21 cellular contexts compared by ENCODE assay signal in genomic region chr16:16974192-16974591, GRCh38.
DNase-seq lines count a peak whose midpoint lies in the region; ATAC-seq and TF ChIP-seq lines count a peak whose summit lies in the region.
"Had no signal": no experiment of that assay in that cellular context is flagged by ENCODE, and none has a peak within 500 bp of the region (broad histone marks: within the 10 kb centered on the region; RNA-seq: fewer than 3 reads in every experiment).

No MANE protein-coding gene starts in this region.

- H2AFZ ChIP-seq in hepatocyte, result no peak overlapping the region
- H2AFZ ChIP-seq: GM23248 had no signal

- H3K27ac ChIP-seq in HEK293 (ENCODE audit: extremely low read depth, low read depth, low read length), result no peak overlapping the region
- H3K27ac ChIP-seq in adrenal gland, result peak overlapping the region in 3 of 5 donors; percentile 27 to 62 (median 49)
- H3K27ac ChIP-seq in hepatocyte, result peak overlapping the region; percentile 79
- no peak overlapping the region for H3K27ac ChIP-seq in prostate gland
- H3K27ac ChIP-seq: GM23248, SJCRH30 had no signal

- TF ChIP-seq CTCF in HEK293 (tag by site-specific recombination; IDR thresholded peaks at IDR 0.05) (no peak), adrenal gland (IDR thresholded peaks at IDR 0.05) (no peak), hepatocyte (IDR thresholded peaks at IDR 0.05; ENCODE audit: poor library complexity) (no peak), prostate gland (IDR thresholded peaks at IDR 0.05) (no peak)

- ATAC-seq in GM21367 (IDR thresholded peaks at IDR 0.05; ENCODE audit: unreplicated experiment) (no peak), HG02970 (IDR thresholded peaks at IDR 0.05; ENCODE audit: low FRiP score, unreplicated experiment) (no peak)
- ATAC-seq: PC-3 had no signal

- H3K36me3 ChIP-seq in HEK293 (ENCODE audit: control insufficient read depth in 2 of 2, insufficient read depth in 1 of 2, low read length in 2 of 2) (no peaks in the 10 kb centered on the region), adrenal gland (replicated peaks in 1 of 2) (no peaks in the 10 kb centered on the region), hepatocyte (replicated peaks; ENCODE audit: insufficient read depth, low read depth) (no peaks in the 10 kb centered on the region), prostate gland (no peaks in the 10 kb centered on the region)
- H3K36me3 ChIP-seq: SJCRH30 had no signal

- DNase-seq in adrenal gland (peak in 1 of 7 donors; percentile 10), hepatocyte (ENCODE audit: low spot score) (peak; percentile 28), prostate gland (ENCODE audit: low spot score) (peak; percentile 14), T-helper 9 cell (no peak)
- DNase-seq: 8988T; ACHN; Calu3; GM23248; H9; HFFc6; KBM-7; MM.1S; NCI-H2029; NCI-H446; NCI-H774; NK-92 treated with Interleukin-12 subunit alpha and Interleukin-12 subunit beta, amount 100 ng/mL, for 24 hours; PC-3; SJCRH30 had no signal

- no peak overlapping the region for H3K4me3 ChIP-seq in HEK293 (ENCODE audit: low read depth, low read length)
- no peak overlapping the region for H3K4me3 ChIP-seq in adrenal gland
- H3K4me3 ChIP-seq in hepatocyte, result no peak overlapping the region
- H3K4me3 ChIP-seq in prostate gland, result no peak overlapping the region
- H3K4me3 ChIP-seq: GM23248, SJCRH30 had no signal

- no peaks in the 10 kb centered on the region for H3K9me2 ChIP-seq in hepatocyte (replicated peaks; ENCODE audit: insufficient read depth)

- H3K4me1 ChIP-seq in HEK293 (ENCODE audit: control insufficient read depth, insufficient read depth, low read length) (0 out of 2 replicates have a peak, but pooled peaks cover 2% of the 10 kb centered on the region), adrenal gland (replicated peaks in 1 of 2) (peaks cover 0 to 12% of the 10 kb centered on the region in 2 donors), hepatocyte (ENCODE audit: insufficient read depth) (peaks cover 4% of the 10 kb centered on the region), prostate gland (replicated peaks) (peaks cover 2% of the 10 kb centered on the region)
- H3K4me1 ChIP-seq: SJCRH30 had no signal

- no peaks in the 10 kb centered on the region for H4K20me1 ChIP-seq in hepatocyte (ENCODE audit: insufficient read depth, poor library complexity, severe bottlenecking)

- TF ChIP-seq POLR2A in adrenal gland (IDR thresholded peaks at IDR 0.05) (no peak), prostate gland (IDR thresholded peaks at IDR 0.05) (no peak)

- intact Hi-C loops in adrenal gland (cut with DNase I), result no loop called here
- intact Hi-C loops in prostate gland (cut with DNase I), result no loop called here

- H3K4me2 ChIP-seq in hepatocyte, result no peak overlapping the region

- H3K9me3 ChIP-seq in HEK293 (ENCODE audit: control insufficient read depth, insufficient read depth, low read depth, low read length) (no peaks in the 10 kb centered on the region), adrenal gland (replicated peaks in 1 of 3) (no peaks in the 10 kb centered on the region), hepatocyte (ENCODE audit: low read depth) (no peaks in the 10 kb centered on the region), prostate gland (no peaks in the 10 kb centered on the region)
- H3K9me3 ChIP-seq: SJCRH30 had no signal

- H3K27me3 ChIP-seq in adrenal gland (no peaks in the 10 kb centered on the region), hepatocyte (no peaks in the 10 kb centered on the region), prostate gland (replicated peaks; ENCODE audit: insufficient read depth) (no peaks in the 10 kb centered on the region)
- H3K27me3 ChIP-seq: SJCRH30 had no signal

- H3K79me2 ChIP-seq in hepatocyte, result no peaks in the 10 kb centered on the region

- POLR2A ChIA-PET in HEK293 (lab: Yijun Ruan, JAX), result no interaction called here

- 15 to 26% (median 17%) methylated on average over 3 of the region's 3 CpGs for WGBS in adrenal gland, 4 donors
- 47% methylated on average over 3 of the region's 3 CpGs for WGBS in hepatocyte (ENCODE audit: low lambda C conversion rate, missing lambda C conversion rate)
- 14% methylated on average over 3 of the region's 3 CpGs for WGBS in prostate gland

- CTCF ChIA-PET in HEK293 (lab: Yijun Ruan, JAX), result no interaction called here

TF ChIP-seq in HEK293, 187 proteins besides CTCF, POLR2A, EP300 and RAD21:
- TF ChIP-seq ZBTB26 (tag by site-specific recombination; optimal IDR thresholded peaks at IDR 0.05) (no peak), HOXD13 (CRISPR knock-in tag; IDR thresholded peaks at IDR 0.05; ENCODE audit: borderline replicate concordance) (0 out of 2 replicates have a peak, but pooled peaks have one; percentile 38), ZNF555 (tag by site-specific recombination; conservative IDR thresholded peaks at IDR 0.05) (no peak), ZNF747 (tag by site-specific recombination; IDR thresholded peaks at IDR 0.05) (no peak), KLF10 (tag by site-specific recombination; IDR thresholded peaks at IDR 0.05) (no peak)
- TF ChIP-seq, protein P1, sequence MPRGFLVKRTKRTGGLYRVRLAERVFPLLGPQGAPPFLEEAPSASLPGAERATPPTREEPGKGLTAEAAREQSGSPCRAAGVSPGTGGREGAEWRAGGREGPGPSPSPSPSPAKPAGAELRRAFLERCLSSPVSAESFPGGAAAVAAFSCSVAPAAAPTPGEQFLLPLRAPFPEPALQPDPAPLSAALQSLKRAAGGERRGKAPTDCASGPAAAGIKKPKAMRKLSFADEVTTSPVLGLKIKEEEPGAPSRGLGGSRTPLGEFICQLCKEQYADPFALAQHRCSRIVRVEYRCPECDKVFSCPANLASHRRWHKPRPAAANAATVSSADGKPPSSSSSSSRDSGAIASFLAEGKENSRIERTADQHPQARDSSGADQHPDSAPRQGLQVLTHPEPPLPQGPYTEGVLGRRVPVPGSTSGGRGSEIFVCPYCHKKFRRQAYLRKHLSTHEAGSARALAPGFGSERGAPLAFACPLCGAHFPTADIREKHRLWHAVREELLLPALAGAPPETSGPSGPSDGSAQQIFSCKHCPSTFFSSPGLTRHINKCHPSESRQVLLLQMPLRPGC (tag by site-specific recombination; IDR thresholded peaks at IDR 0.05), result no peak
TF ChIP-seq in HEK293: peak in this region for 1.

Comparison
In these comparisons a context has a peak if more than half of its experiments do, and no peak if none do; other contexts are left out.
1. H3K27ac ChIP-seq: peak in adrenal gland (3 of 5) and hepatocyte (single experiment); none in HEK293 (single experiment) and prostate gland (0 of 2).